ENCODE assay signal across 8 cellular contexts in the genomic region with DNA sequence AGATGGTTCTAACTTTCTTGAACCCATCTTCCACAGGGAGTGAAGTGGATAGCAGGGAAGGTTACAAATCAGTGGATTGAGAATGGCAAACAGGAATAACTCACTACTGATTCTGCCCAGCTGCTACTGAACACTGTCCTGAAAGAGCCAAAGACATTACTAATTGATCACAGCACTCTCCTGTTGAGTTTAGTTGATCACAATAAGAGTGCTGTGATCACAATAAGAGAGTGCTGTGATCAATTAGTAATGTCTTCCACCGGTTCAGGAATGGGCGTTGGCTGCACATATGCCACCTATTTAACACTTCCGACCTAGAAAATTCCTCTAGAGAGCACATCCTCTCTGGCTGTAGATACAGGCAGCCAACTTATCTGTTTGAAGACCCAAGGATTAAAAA. TPM values are rescaled to one million over a fixed set of nuclear protein-coding genes. Genes with fewer than 3 reads are reported as not detected.
DNase-seq lines count a peak whose midpoint lies in the region; ATAC-seq and TF ChIP-seq lines count a peak whose summit lies in the region.

No MANE protein-coding gene starts in this region.

- intact Hi-C loops in transverse colon (cut with DNase I; ENCODE audit: low total_unique reads) (no loop called here), colonic mucosa (cut with DNase I) (no loop called here)

- no peak overlapping the region for H3K4me3 ChIP-seq in Jurkat, Clone E6-1 (ENCODE audit: low read length)
- H3K4me3 ChIP-seq in transverse colon (no peak overlapping the region), colonic mucosa (no peak overlapping the region)

- H3K27ac ChIP-seq in transverse colon (no peak overlapping the region), colonic mucosa (no peak overlapping the region)

- H3K36me3 ChIP-seq in transverse colon (no peaks in the 10 kb centered on the region), colonic mucosa (no peaks in the 10 kb centered on the region)

- no peak overlapping the region for H3K9ac ChIP-seq in colonic mucosa (ENCODE audit: low read depth in 2 of 2, low read length in 2 of 2)

- ATAC-seq in SK-N-SH treated with all-trans-retinoic acid at 6 μM for 48 hours, result peak; percentile 92
- no peak for ATAC-seq in GM18502 (IDR thresholded peaks at IDR 0.05; ENCODE audit: poor library complexity, unreplicated experiment)
- ATAC-seq in HG02571 (IDR thresholded peaks at IDR 0.05; ENCODE audit: unreplicated experiment), result no peak

- H3K9me3 ChIP-seq in transverse colon (no peaks in the 10 kb centered on the region), colonic mucosa (no peaks in the 10 kb centered on the region)

- H3K4me1 ChIP-seq in transverse colon, result peaks cover 0 to 8% (median 0%) of the 10 kb centered on the region in 4 donors
- H3K4me1 ChIP-seq in colonic mucosa, result no peaks in the 10 kb centered on the region

- H3K27me3 ChIP-seq in transverse colon (no peaks in the 10 kb centered on the region), colonic mucosa (no peaks in the 10 kb centered on the region)

- WGBS in transverse colon (ENCODE audit: low coverage in 1 of 2), 2 donors, result 15 to 20% methylated on average over 1 to 3 of the region's 3 CpGs

- TF ChIP-seq EP300 in transverse colon (IDR thresholded peaks at IDR 0.05; ENCODE audit: low read depth), result no peak

- in situ Hi-C loops in transverse colon (cut with MboI; ENCODE audit: low pct_ligation_motif_present in 1 of 4, low pct_unique_long_range_greater_than_20kb in 1 of 4, low sequenced_read_pairs in 3 of 4), result no loop called here

- TF ChIP-seq CTCF in transverse colon (IDR thresholded peaks at IDR 0.05), result no peak
- TF ChIP-seq CTCF in colonic mucosa (IDR thresholded peaks at IDR 0.05), result no peak

- TF ChIP-seq POLR2A in transverse colon (IDR thresholded peaks at IDR 0.05), result no peak

- DNase-seq in DMS 273 (lab: John Stamatoyannopoulos, UW; ENCODE audit: unreplicated experiment), result peak; percentile 94
- DNase-seq in Jurkat, Clone E6-1 (ENCODE audit: low read depth, low spot score), result peak; percentile 62
- peak; percentile 62 for DNase-seq in iris pigment epithelial cell (ENCODE audit: low read depth)
- DNase-seq in transverse colon, result no peak
- DNase-seq in colonic mucosa, result no peak

TF ChIP-seq in SK-N-SH treated with all-trans-retinoic acid at 6 μM for 48 hours, 23 proteins besides CTCF, POLR2A, EP300 and RAD21 (continues in another document):
- TF ChIP-seq ZNF565 (CRISPR knock-in tag; conservative IDR thresholded peaks at IDR 0.05; ENCODE audit: low read depth), result no peak
- TF ChIP-seq, protein P1, sequence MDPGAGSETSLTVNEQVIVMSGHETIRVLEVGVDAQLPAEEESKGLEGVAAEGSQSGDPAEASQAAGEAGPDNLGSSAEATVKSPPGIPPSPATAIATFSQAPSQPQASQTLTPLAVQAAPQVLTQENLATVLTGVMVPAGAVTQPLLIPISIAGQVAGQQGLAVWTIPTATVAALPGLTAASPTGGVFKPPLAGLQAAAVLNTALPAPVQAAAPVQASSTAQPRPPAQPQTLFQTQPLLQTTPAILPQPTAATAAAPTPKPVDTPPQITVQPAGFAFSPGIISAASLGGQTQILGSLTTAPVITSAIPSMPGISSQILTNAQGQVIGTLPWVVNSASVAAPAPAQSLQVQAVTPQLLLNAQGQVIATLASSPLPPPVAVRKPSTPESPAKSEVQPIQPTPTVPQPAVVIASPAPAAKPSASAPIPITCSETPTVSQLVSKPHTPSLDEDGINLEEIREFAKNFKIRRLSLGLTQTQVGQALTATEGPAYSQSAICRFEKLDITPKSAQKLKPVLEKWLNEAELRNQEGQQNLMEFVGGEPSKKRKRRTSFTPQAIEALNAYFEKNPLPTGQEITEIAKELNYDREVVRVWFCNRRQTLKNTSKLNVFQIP (CRISPR knock-in tag; IDR thresholded peaks at IDR 0.05; ENCODE audit: borderline replicate concordance, low read depth), result no peak
- TF ChIP-seq ZC3H10 (CRISPR knock-in tag; IDR thresholded peaks at IDR 0.05), result no peak
- TF ChIP-seq ZNF70 (CRISPR knock-in tag; IDR thresholded peaks at IDR 0.05), result no peak
- no peak for TF ChIP-seq ZFP30 (CRISPR knock-in tag; IDR thresholded peaks at IDR 0.05)
- TF ChIP-seq PATZ1 (CRISPR knock-in tag; IDR thresholded peaks at IDR 0.05; ENCODE audit: borderline replicate concordance), result no peak
- TF ChIP-seq SNAI2 (CRISPR knock-in tag; IDR thresholded peaks at IDR 0.05), result no peak
- TF ChIP-seq, protein P2, sequence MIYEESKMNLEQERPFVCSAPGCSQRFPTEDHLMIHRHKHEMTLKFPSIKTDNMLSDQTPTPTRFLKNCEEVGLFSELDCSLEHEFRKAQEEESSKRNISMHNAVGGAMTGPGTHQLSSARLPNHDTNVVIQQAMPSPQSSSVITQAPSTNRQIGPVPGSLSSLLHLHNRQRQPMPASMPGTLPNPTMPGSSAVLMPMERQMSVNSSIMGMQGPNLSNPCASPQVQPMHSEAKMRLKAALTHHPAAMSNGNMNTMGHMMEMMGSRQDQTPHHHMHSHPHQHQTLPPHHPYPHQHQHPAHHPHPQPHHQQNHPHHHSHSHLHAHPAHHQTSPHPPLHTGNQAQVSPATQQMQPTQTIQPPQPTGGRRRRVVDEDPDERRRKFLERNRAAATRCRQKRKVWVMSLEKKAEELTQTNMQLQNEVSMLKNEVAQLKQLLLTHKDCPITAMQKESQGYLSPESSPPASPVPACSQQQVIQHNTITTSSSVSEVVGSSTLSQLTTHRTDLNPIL (CRISPR knock-in tag; IDR thresholded peaks at IDR 0.05; ENCODE audit: low read depth), result no peak
- TF ChIP-seq ZFP3 (CRISPR knock-in tag; IDR thresholded peaks at IDR 0.05), result no peak
- no peak for TF ChIP-seq CSDC2 (CRISPR knock-in tag; IDR thresholded peaks at IDR 0.05)
- no peak for TF ChIP-seq ARNTL (CRISPR knock-in tag; IDR thresholded peaks at IDR 0.05; ENCODE audit: borderline replicate concordance, low read depth)
- TF ChIP-seq, protein P3, sequence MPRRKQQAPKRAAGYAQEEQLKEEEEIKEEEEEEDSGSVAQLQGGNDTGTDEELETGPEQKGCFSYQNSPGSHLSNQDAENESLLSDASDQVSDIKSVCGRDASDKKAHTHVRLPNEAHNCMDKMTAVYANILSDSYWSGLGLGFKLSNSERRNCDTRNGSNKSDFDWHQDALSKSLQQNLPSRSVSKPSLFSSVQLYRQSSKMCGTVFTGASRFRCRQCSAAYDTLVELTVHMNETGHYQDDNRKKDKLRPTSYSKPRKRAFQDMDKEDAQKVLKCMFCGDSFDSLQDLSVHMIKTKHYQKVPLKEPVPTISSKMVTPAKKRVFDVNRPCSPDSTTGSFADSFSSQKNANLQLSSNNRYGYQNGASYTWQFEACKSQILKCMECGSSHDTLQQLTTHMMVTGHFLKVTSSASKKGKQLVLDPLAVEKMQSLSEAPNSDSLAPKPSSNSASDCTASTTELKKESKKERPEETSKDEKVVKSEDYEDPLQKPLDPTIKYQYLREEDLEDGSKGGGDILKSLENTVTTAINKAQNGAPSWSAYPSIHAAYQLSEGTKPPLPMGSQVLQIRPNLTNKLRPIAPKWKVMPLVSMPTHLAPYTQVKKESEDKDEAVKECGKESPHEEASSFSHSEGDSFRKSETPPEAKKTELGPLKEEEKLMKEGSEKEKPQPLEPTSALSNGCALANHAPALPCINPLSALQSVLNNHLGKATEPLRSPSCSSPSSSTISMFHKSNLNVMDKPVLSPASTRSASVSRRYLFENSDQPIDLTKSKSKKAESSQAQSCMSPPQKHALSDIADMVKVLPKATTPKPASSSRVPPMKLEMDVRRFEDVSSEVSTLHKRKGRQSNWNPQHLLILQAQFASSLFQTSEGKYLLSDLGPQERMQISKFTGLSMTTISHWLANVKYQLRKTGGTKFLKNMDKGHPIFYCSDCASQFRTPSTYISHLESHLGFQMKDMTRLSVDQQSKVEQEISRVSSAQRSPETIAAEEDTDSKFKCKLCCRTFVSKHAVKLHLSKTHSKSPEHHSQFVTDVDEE (CRISPR knock-in tag; IDR thresholded peaks at IDR 0.05), result no peak
- no peak for TF ChIP-seq ISL1 (CRISPR knock-in tag; IDR thresholded peaks at IDR 0.05)
- TF ChIP-seq GLIS3 (CRISPR knock-in tag; IDR thresholded peaks at IDR 0.05), result no peak

RNA-seq across cellular contexts. Expression of gene CFAP97D1, which starts 11.4 kb away (rescaled TPM):
- not detected for polyA plus RNA-seq in Jurkat, Clone E6-1 (2012; ENCODE audit: insufficient read depth, insufficient read length)
- total RNA-seq in transverse colon (not detected), colonic mucosa (not detected)

RNA-seq across cellular contexts. Expression of gene DUSP3, which starts 12.8 kb away (rescaled TPM):
- polyA plus RNA-seq in Jurkat, Clone E6-1 (2012; ENCODE audit: insufficient read depth, insufficient read length), result 15.5 TPM
- total RNA-seq in transverse colon, result 100 to 1,000 TPM in 1 of 4 donors, 10 to 100 TPM in 3; 52.7 to 145 (median 70.9) TPM
- total RNA-seq in colonic mucosa, result 10 to 100 TPM; 43.4 to 68.7 TPM

RNA-seq across cellular contexts. Expression of gene SOST, which starts 33.0 kb away (rescaled TPM):
- polyA plus RNA-seq in Jurkat, Clone E6-1 (2012; ENCODE audit: insufficient read depth, insufficient read length), result not detected
- not detected for total RNA-seq in transverse colon
- total RNA-seq in colonic mucosa, result not detected

RNA-seq across cellular contexts. Expression of gene MPP3, which starts 41.4 kb away (rescaled TPM):
- polyA plus RNA-seq in Jurkat, Clone E6-1 (2012; ENCODE audit: insufficient read depth, insufficient read length), result 4.7 TPM
- total RNA-seq in transverse colon (10 to 100 TPM in 1 of 4 donors, 1 to 10 TPM in 3; 6.8 to 10.7 (median 7.5) TPM), colonic mucosa (1 to 10 TPM; 1.9 to 3.1 TPM)

RNA-seq across cellular contexts. Expression of gene CD300LG, which starts 55.4 kb away (rescaled TPM):
- not detected for polyA plus RNA-seq in Jurkat, Clone E6-1 (2012; ENCODE audit: insufficient read depth, insufficient read length)
- total RNA-seq in transverse colon (10 to 100 TPM in 1 of 4 donors, 1 to 10 TPM in 1, under 1 TPM in 1, not detected in 1; 0.55 to 44.5 (median 1.4) TPM), colonic mucosa (under 1 TPM in 1 of 2 donors, not detected in 1; 0.32 TPM)

Comparison
In these comparisons a context has a peak if more than half of its experiments do, and no peak if none do; other contexts are left out.
1. DNase-seq: peak in DMS 273 (single experiment), Jurkat, Clone E6-1 (single experiment) and iris pigment epithelial cell (single experiment); none in transverse colon (single experiment) and colonic mucosa (single experiment).